ENCODE assay signal across 9 cellular contexts in genomic region chr14:52678591-52678990, GRCh38. TPM values are rescaled to one million over a fixed set of nuclear protein-coding genes. Genes with fewer than 3 reads are reported as not detected.
A peak's percentile ranks its signal among the peaks of the same experiment; 100 is the strongest.
DNase-seq lines count a peak whose midpoint lies in the region; ATAC-seq, FAIRE-seq and TF ChIP-seq lines count a peak whose summit lies in the region.
"Had no signal": no experiment of that assay in that cellular context is flagged by ENCODE, and none has a peak within 500 bp of the region (broad histone marks: within the 10 kb centered on the region; RNA-seq: fewer than 3 reads in every experiment).

No MANE protein-coding gene starts in this region.

- no peak overlapping the region for H3K27ac ChIP-seq in HCT116 (ENCODE audit: low read depth, low read length)
- no peak overlapping the region for H3K27ac ChIP-seq in HepG2 (ENCODE audit: extremely low read length, insufficient read depth, low read length)

- H2AFZ ChIP-seq in HCT116 (ENCODE audit: low read depth, low read length, poor library complexity, severe bottlenecking) (no peak overlapping the region), HepG2 (ENCODE audit: low read length) (no peak overlapping the region)

- in situ Hi-C loops in astrocyte of the spinal cord (cut with HindIII; ENCODE audit: low sequenced_read_pairs) (no loop called here), HepG2 (cut with HindIII; ENCODE audit: extremely low pct_ligation_motif_present, low pct_unique_long_range_greater_than_20kb) (no loop called here)

- peak; percentile 63 for TF ChIP-seq CTCF in CD14-positive monocyte (IDR thresholded peaks at IDR 0.05)
- peak in 2 of 3 experiments; percentile 62 to 63; a peak in 4 of 6 replicates for TF ChIP-seq CTCF in HCT116 (IDR thresholded peaks at IDR 0.05 in 2 of 3, conservative IDR thresholded peaks at IDR 0.05 in 1 of 3; ENCODE audit: borderline replicate concordance in 1 of 3, insufficient read depth in 1 of 3, low read depth in 2 of 3, low read length in 2 of 3)
- peak; percentile 43 for TF ChIP-seq CTCF in astrocyte of the spinal cord (IDR thresholded peaks at IDR 0.05; ENCODE audit: low read depth, low read length)
- TF ChIP-seq CTCF in HepG2 (CRISPR knock-in tag; IDR thresholded peaks at IDR 0.05): no peak

- H3K9ac ChIP-seq in HCT116 (ENCODE audit: low read length) (no peak overlapping the region), HepG2 (ENCODE audit: insufficient read depth, low read depth, low read length) (no peak overlapping the region)

- intact Hi-C loops in CD14-positive monocyte (cut with micrococcal nuclease): no loop called here
- intact Hi-C loops in HCT116 (cut with micrococcal nuclease): no loop called here
- intact Hi-C loops in HepG2 (cut with micrococcal nuclease; ENCODE audit: unreplicated experiment): no loop called here

- no peaks in the 10 kb centered on the region for H3K9me2 ChIP-seq in HCT116 (ENCODE audit: insufficient read depth)

- POLR2A ChIA-PET in HCT116 (lab: Charles Lee): no interaction called here
- POLR2A ChIA-PET in HepG2 (lab: Yijun Ruan, JAX): no interaction called here

- H3K36me3 ChIP-seq in HCT116 (ENCODE audit: control insufficient read depth in 1 of 2, insufficient read depth in 2 of 2, low read length in 2 of 2): peaks cover 14 to 49% of the 10 kb centered on the region in 2 experiments
- H3K36me3 ChIP-seq in HepG2 (replicated peaks in 1 of 2; ENCODE audit: control insufficient read depth in 1 of 2, insufficient read depth in 2 of 2, low read length in 2 of 2): peaks cover 18 to 48% of the 10 kb centered on the region in 2 experiments

- no peak overlapping the region for H3K4me3 Mint-ChIP-seq in CD14-positive monocyte
- H3K4me3 Mint-ChIP-seq: activated naive CD4-positive, alpha-beta T cell treated with anti-CD3 and anti-CD28 coated beads, Interleukin-2, amount 10 ng/mL, durations not matched to agents 7 days and 5 days had no signal

- TF ChIP-seq EP300 in HepG2 (IDR thresholded peaks at IDR 0.05; ENCODE audit: low read depth in 2 of 2, low read length in 2 of 2): no peak
- no peak for TF ChIP-seq EP300 in HepG2 (CRISPR knock-in tag; IDR thresholded peaks at IDR 0.05; ENCODE audit: borderline replicate concordance)

- TF ChIP-seq RAD21 in HCT116 (IDR thresholded peaks at IDR 0.05; ENCODE audit: low read depth) (peak; percentile 14; the same call in 1 of the 2 replicates), HepG2 (CRISPR knock-in tag; IDR thresholded peaks at IDR 0.05) (no peak)

- H3K4me1 ChIP-seq in HCT116 (ENCODE audit: control insufficient read depth in 1 of 2, insufficient read depth in 2 of 2, low read length in 2 of 2) (no peaks in the 10 kb centered on the region), HepG2 (ENCODE audit: insufficient read depth, low read length) (no peaks in the 10 kb centered on the region)

- ATAC-seq in HCT116 (peak; percentile 75), HepG2 (peak; percentile 70), HG03457 (IDR thresholded peaks at IDR 0.05; ENCODE audit: unreplicated experiment) (no peak)

- FAIRE-seq in HepG2 (lab: Jason Lieb, UNC): no peak

- no peak overlapping the region for H3K4me2 ChIP-seq in HCT116 (ENCODE audit: low read length)
- no peak overlapping the region for H3K4me2 ChIP-seq in HepG2 (ENCODE audit: low read depth, low read length)

- no peaks in the 10 kb centered on the region for H4K20me1 ChIP-seq in HCT116 (ENCODE audit: insufficient read depth)
- H4K20me1 ChIP-seq in HepG2 (ENCODE audit: insufficient read depth, low read length): 0 out of 2 replicates have a peak, but pooled peaks cover 2% of the 10 kb centered on the region

- DNase-seq in CD14-positive monocyte (ENCODE audit: low spot score) (no peak), HCT116 (ENCODE audit: low read depth, low spot score) (no peak), astrocyte of the spinal cord (ENCODE audit: low read depth, low spot score) (no peak), HepG2 (ENCODE audit: low spot score) (peak; percentile 39), DMS114 treated with DMSO at 0.1 percent for 48 hours (lab: John Stamatoyannopoulos, UW; ENCODE audit: unreplicated experiment) (no peak), NCI-H2171 (lab: John Stamatoyannopoulos, UW) (no peak)
- no peak for DNase-seq in stimulated activated CD4-positive, alpha-beta T cell treated with anti-CD3 and anti-CD28 coated beads, Interleukin-4, amount 100 ng/mL, for 1 hour
- DNase-seq: activated naive CD4-positive, alpha-beta T cell treated with anti-CD3 and anti-CD28 coated beads, Interleukin-2, amount 10 ng/mL, durations not matched to agents 7 days and 5 days had no signal

- H3K9me3 Mint-ChIP-seq in CD14-positive monocyte: no peaks in the 10 kb centered on the region
- H3K9me3 Mint-ChIP-seq: activated naive CD4-positive, alpha-beta T cell treated with anti-CD3 and anti-CD28 coated beads, Interleukin-2, amount 10 ng/mL, durations not matched to agents 7 days and 5 days had no signal

- RAD21 ChIA-PET in HCT116 (lab: Charles Lee; ENCODE audit: low non-redundant PET in 1 of 2, low total read pairs in 2 of 2, uncharacterized antibody in 2 of 2, unreplicated experiment in 2 of 2): no interaction called here

- H3K9me3 ChIP-seq in HCT116 (ENCODE audit: control insufficient read depth in 1 of 2, insufficient read depth in 1 of 2, low read depth in 1 of 2, low read length in 2 of 2) (no peaks in the 10 kb centered on the region), HepG2 (ENCODE audit: low read length) (no peaks in the 10 kb centered on the region)

- CTCF ChIA-PET in HCT116 (lab: Charles Lee): no interaction called here
- CTCF ChIA-PET in HepG2 (lab: Yijun Ruan, JAX; ENCODE audit: low intra/inter-chr PET ratio, low total read pairs): no interaction called here

- H3K27me3 Mint-ChIP-seq in CD14-positive monocyte (ENCODE audit: low read depth in 3 of 3): no peaks in the 10 kb centered on the region
- H3K27me3 Mint-ChIP-seq: activated naive CD4-positive, alpha-beta T cell treated with anti-CD3 and anti-CD28 coated beads, Interleukin-2, amount 10 ng/mL, durations not matched to agents 7 days and 5 days had no signal

- peaks cover 38 to 65% of the 10 kb centered on the region in 2 donors for H3K36me3 Mint-ChIP-seq in CD14-positive monocyte

- 84% methylated on average over 2 of the region's 2 CpGs for WGBS in HepG2 (ENCODE audit: low lambda C conversion rate)

- no peaks in the 10 kb centered on the region for H3K27me3 ChIP-seq in HCT116 (ENCODE audit: insufficient read depth, low read length)
- no peaks in the 10 kb centered on the region for H3K27me3 ChIP-seq in HepG2 (ENCODE audit: control insufficient read depth in 1 of 2, insufficient read depth in 2 of 2, low read length in 2 of 2)

- H3K79me2 ChIP-seq in HCT116 (ENCODE audit: insufficient read depth, low read length) (peaks cover 45% of the 10 kb centered on the region), HepG2 (ENCODE audit: insufficient read depth, low read length) (peaks cover 10% of the 10 kb centered on the region)

- H3K4me3 ChIP-seq in HCT116 (replicated peaks in 1 of 2; ENCODE audit: low read depth in 1 of 2, low read length in 2 of 2) (no peak overlapping the region), astrocyte of the spinal cord (ENCODE audit: low read depth, low read length) (no peak overlapping the region), HepG2 (replicated peaks in 1 of 3; ENCODE audit: insufficient read depth in 1 of 3, low read depth in 2 of 3, low read length in 3 of 3) (no peak overlapping the region)

- BruUV-seq in HCT116 (replicated peaks; lab: Mats Ljungman, UMichigan) (no TSS peak), HepG2 (replicated peaks; lab: Mats Ljungman, UMichigan) (no TSS peak)

- no peak overlapping the region for H3K27ac Mint-ChIP-seq in CD14-positive monocyte
- H3K27ac Mint-ChIP-seq: activated naive CD4-positive, alpha-beta T cell treated with anti-CD3 and anti-CD28 coated beads, Interleukin-2, amount 10 ng/mL, durations not matched to agents 7 days and 5 days had no signal

- H3K4me1 Mint-ChIP-seq in CD14-positive monocyte: no peaks in the 10 kb centered on the region
- H3K4me1 Mint-ChIP-seq: activated naive CD4-positive, alpha-beta T cell treated with anti-CD3 and anti-CD28 coated beads, Interleukin-2, amount 10 ng/mL, durations not matched to agents 7 days and 5 days had no signal

- TF ChIP-seq POLR2A in HCT116 (IDR thresholded peaks at IDR 0.05; ENCODE audit: borderline replicate concordance, extremely low read depth, insufficient read depth, insufficient read length): no peak
- no peak for TF ChIP-seq POLR2A in HepG2 (IDR thresholded peaks at IDR 0.05; ENCODE audit: insufficient read depth in 1 of 2, low read depth in 2 of 2, low read length in 2 of 2)

RNA-seq across cellular contexts. Expression of gene ERO1A, which starts 16.8 kb away (rescaled TPM):
- 10 to 100 TPM; 29.2 to 39.5 TPM for polyA plus RNA-seq in CD14-positive monocyte
- total RNA-seq in HCT116 (2021; ENCODE audit: unreplicated experiment): 118 TPM
- polyA plus RNA-seq in HCT116 (2012): 59.3 and 66.0 TPM in 2 replicates
- 39.5 and 60.3 TPM in 2 replicates for total RNA-seq in HepG2 (2016; rRNA removed; fragmentation: Illumina TruSeq; extraction: Trizol)
- 11.0 and 16.4 TPM in 2 replicates for total RNA-seq in HepG2 (2016; cell fraction: cytosol; rRNA removed; fragmentation: Illumina TruSeq; extraction: Trizol; ENCODE audit: low read depth)
- total RNA-seq in HepG2 (2016; cell fraction: insoluble cytoplasmic fraction; rRNA removed; fragmentation: Illumina TruSeq; extraction: Trizol): 39.4 and 62.3 TPM in 2 replicates
- total RNA-seq in HepG2 (2016; cell fraction: membrane; rRNA removed; fragmentation: Illumina TruSeq; extraction: Trizol): 36.2 and 41.2 TPM in 2 replicates
- total RNA-seq in HepG2 (2016; cell fraction: nucleus; rRNA removed; fragmentation: Illumina TruSeq; extraction: Trizol): 68.5 and 75.0 TPM in 2 replicates
- 110 and 137 TPM in 2 replicates for polyA plus RNA-seq in HepG2 (2011; rRNA removed)
- polyA plus RNA-seq in HepG2 (2011; cell fraction: cytosol; rRNA removed): 61.7 and 85.2 TPM in 2 replicates
- polyA plus RNA-seq in HepG2 (2011; cell fraction: nucleus; rRNA removed): 36.3 and 40.5 TPM in 2 replicates
- 77.7 and 120 TPM in 2 replicates for polyA plus RNA-seq in HepG2 (2012)
- 10.9 and 16.5 TPM in 2 replicates for polyA plus RNA-seq in HepG2 (2016; cell fraction: cytosol; fragmentation: Illumina TruSeq; extraction: Trizol; ENCODE audit: low read depth)
- 34.8 and 35.0 TPM in 2 replicates for polyA plus RNA-seq in HepG2 (2016; cell fraction: insoluble cytoplasmic fraction; fragmentation: Illumina TruSeq; extraction: Trizol; ENCODE audit: low read depth)
- 19.1 and 21.8 TPM in 2 replicates for polyA plus RNA-seq in HepG2 (2016; cell fraction: membrane; fragmentation: Illumina TruSeq; extraction: Trizol; ENCODE audit: low read depth)
- 70.3 and 77.8 TPM in 2 replicates for polyA plus RNA-seq in HepG2 (2016; cell fraction: nucleus; fragmentation: Illumina TruSeq; extraction: Trizol; ENCODE audit: insufficient read depth, low read depth)
- 16.0 and 42.3 TPM in 2 replicates for polyA minus RNA-seq in HepG2 (2011; rRNA and poly(A)+ RNA removed; ENCODE audit: low replicate concordance)
- 97.0 and 156 TPM in 2 replicates for polyA minus RNA-seq in HepG2 (2011; cell fraction: cytosol; rRNA and poly(A)+ RNA removed)
- polyA minus RNA-seq in HepG2 (2011; cell fraction: nucleus; rRNA and poly(A)+ RNA removed): 90.4 and 99.5 TPM in 2 replicates

RNA-seq across cellular contexts. Expression of gene PSMC6, which starts 28.4 kb away (rescaled TPM):
- polyA plus RNA-seq in CD14-positive monocyte (10 to 100 TPM; 46.9 to 64.3 TPM), HepG2 (2011; rRNA removed) (67.6 and 90.0 TPM in 2 replicates)
- total RNA-seq in HCT116 (2021; ENCODE audit: unreplicated experiment) (71.7 TPM), HepG2 (2016; rRNA removed; fragmentation: Illumina TruSeq; extraction: Trizol) (210 and 318 TPM in 2 replicates)
- 27.7 and 39.8 TPM in 2 replicates for polyA plus RNA-seq in HCT116 (2012)
- 30.8 and 32.7 TPM in 2 replicates for total RNA-seq in HepG2 (2016; cell fraction: cytosol; rRNA removed; fragmentation: Illumina TruSeq; extraction: Trizol; ENCODE audit: low read depth)
- 209 and 319 TPM in 2 replicates for total RNA-seq in HepG2 (2016; cell fraction: insoluble cytoplasmic fraction; rRNA removed; fragmentation: Illumina TruSeq; extraction: Trizol)
- total RNA-seq in HepG2 (2016; cell fraction: membrane; rRNA removed; fragmentation: Illumina TruSeq; extraction: Trizol): 43.6 and 56.6 TPM in 2 replicates
- 147 and 149 TPM in 2 replicates for total RNA-seq in HepG2 (2016; cell fraction: nucleus; rRNA removed; fragmentation: Illumina TruSeq; extraction: Trizol)
- 24.7 and 40.4 TPM in 2 replicates for polyA plus RNA-seq in HepG2 (2011; cell fraction: cytosol; rRNA removed)
- 53.1 and 74.3 TPM in 2 replicates for polyA plus RNA-seq in HepG2 (2011; cell fraction: nucleus; rRNA removed)
- 74.5 and 94.0 TPM in 2 replicates for polyA plus RNA-seq in HepG2 (2012)
- polyA plus RNA-seq in HepG2 (2016; cell fraction: cytosol; fragmentation: Illumina TruSeq; extraction: Trizol; ENCODE audit: low read depth): 13.4 and 15.5 TPM in 2 replicates
- 268 and 281 TPM in 2 replicates for polyA plus RNA-seq in HepG2 (2016; cell fraction: insoluble cytoplasmic fraction; fragmentation: Illumina TruSeq; extraction: Trizol; ENCODE audit: low read depth)
- polyA plus RNA-seq in HepG2 (2016; cell fraction: membrane; fragmentation: Illumina TruSeq; extraction: Trizol; ENCODE audit: low read depth): 23.4 and 27.8 TPM in 2 replicates
- polyA plus RNA-seq in HepG2 (2016; cell fraction: nucleus; fragmentation: Illumina TruSeq; extraction: Trizol; ENCODE audit: insufficient read depth, low read depth): 186 and 191 TPM in 2 replicates
- 23.9 and 42.3 TPM in 2 replicates for polyA minus RNA-seq in HepG2 (2011; rRNA and poly(A)+ RNA removed; ENCODE audit: low replicate concordance)
- polyA minus RNA-seq in HepG2 (2011; cell fraction: cytosol; rRNA and poly(A)+ RNA removed): 40.4 and 47.9 TPM in 2 replicates
- 156 and 191 TPM in 2 replicates for polyA minus RNA-seq in HepG2 (2011; cell fraction: nucleus; rRNA and poly(A)+ RNA removed)

RNA-seq across cellular contexts. Expression of gene STYX, which starts 51.4 kb away (rescaled TPM):
- polyA plus RNA-seq in CD14-positive monocyte: 10 to 100 TPM; 12.0 to 16.7 TPM
- total RNA-seq in HCT116 (2021; ENCODE audit: unreplicated experiment): 16.3 TPM
- 3.4 and 4.5 TPM in 2 replicates for polyA plus RNA-seq in HCT116 (2012)
- total RNA-seq in HepG2 (2016; rRNA removed; fragmentation: Illumina TruSeq; extraction: Trizol): 10.9 and 15.6 TPM in 2 replicates
- total RNA-seq in HepG2 (2016; cell fraction: cytosol; rRNA removed; fragmentation: Illumina TruSeq; extraction: Trizol; ENCODE audit: low read depth): 4.5 and 5.0 TPM in 2 replicates
- 11.0 and 15.6 TPM in 2 replicates for total RNA-seq in HepG2 (2016; cell fraction: insoluble cytoplasmic fraction; rRNA removed; fragmentation: Illumina TruSeq; extraction: Trizol)
- total RNA-seq in HepG2 (2016; cell fraction: membrane; rRNA removed; fragmentation: Illumina TruSeq; extraction: Trizol): 14.1 and 14.7 TPM in 2 replicates
- total RNA-seq in HepG2 (2016; cell fraction: nucleus; rRNA removed; fragmentation: Illumina TruSeq; extraction: Trizol): 10.3 and 11.2 TPM in 2 replicates
- polyA plus RNA-seq in HepG2 (2011; rRNA removed): 5.7 and 6.6 TPM in 2 replicates
- polyA plus RNA-seq in HepG2 (2011; cell fraction: cytosol; rRNA removed): 2.7 and 3.9 TPM in 2 replicates
- polyA plus RNA-seq in HepG2 (2011; cell fraction: nucleus; rRNA removed): 2.7 and 3.5 TPM in 2 replicates
- 4.4 and 8.3 TPM in 2 replicates for polyA plus RNA-seq in HepG2 (2012)
- polyA plus RNA-seq in HepG2 (2016; cell fraction: cytosol; fragmentation: Illumina TruSeq; extraction: Trizol; ENCODE audit: low read depth): 5.1 and 6.7 TPM in 2 replicates
- polyA plus RNA-seq in HepG2 (2016; cell fraction: insoluble cytoplasmic fraction; fragmentation: Illumina TruSeq; extraction: Trizol; ENCODE audit: low read depth): 20.7 and 22.1 TPM in 2 replicates
- 11.1 and 11.8 TPM in 2 replicates for polyA plus RNA-seq in HepG2 (2016; cell fraction: membrane; fragmentation: Illumina TruSeq; extraction: Trizol; ENCODE audit: low read depth)
- 17.8 and 19.4 TPM in 2 replicates for polyA plus RNA-seq in HepG2 (2016; cell fraction: nucleus; fragmentation: Illumina TruSeq; extraction: Trizol; ENCODE audit: insufficient read depth, low read depth)
- 4.5 and 4.8 TPM in 2 replicates for polyA minus RNA-seq in HepG2 (2011; rRNA and poly(A)+ RNA removed; ENCODE audit: low replicate concordance)
- 5.7 and 5.8 TPM in 2 replicates for polyA minus RNA-seq in HepG2 (2011; cell fraction: cytosol; rRNA and poly(A)+ RNA removed)
- polyA minus RNA-seq in HepG2 (2011; cell fraction: nucleus; rRNA and poly(A)+ RNA removed): 8.9 and 11.7 TPM in 2 replicates
